ENCODE assay signal across 1 cellular context in the genomic region with DNA sequence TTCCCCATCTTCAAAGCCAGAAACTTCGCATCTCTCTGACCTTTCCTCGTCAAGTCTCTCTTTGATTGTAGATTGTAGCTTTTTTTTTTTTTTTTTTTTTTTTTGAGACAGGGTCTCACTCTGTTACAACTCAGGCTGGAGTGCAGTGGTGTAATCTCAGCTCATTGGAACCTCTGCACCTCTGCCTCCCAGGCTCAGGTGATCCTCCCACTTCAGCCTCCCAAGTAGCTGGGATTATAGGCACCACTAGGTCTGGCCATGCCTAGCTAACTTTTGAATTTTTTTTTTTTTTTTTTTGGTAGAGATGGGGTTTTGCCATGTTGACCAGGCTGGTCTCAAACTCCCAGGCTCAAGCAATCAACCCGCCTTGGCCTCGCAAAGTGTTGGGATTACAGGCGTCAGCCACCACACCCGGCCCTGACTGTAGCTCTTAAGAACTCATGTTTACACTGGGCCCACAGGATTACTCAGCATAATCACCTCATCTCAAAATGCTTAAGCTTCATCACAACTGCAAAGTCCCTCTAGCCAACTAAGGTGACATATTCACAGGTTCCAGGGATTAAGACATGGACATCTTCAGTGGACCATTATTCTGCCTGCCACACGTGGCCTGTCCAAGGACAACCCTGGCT.
A peak's percentile ranks its signal among the peaks of the same experiment; 100 is the strongest.
TF ChIP-seq lines count a peak whose summit lies in the region.

No MANE protein-coding gene starts in this region.

TF ChIP-seq in K562, 482 proteins besides CTCF, POLR2A, EP300 and RAD21 (continued from another document):
- TF ChIP-seq, protein P1, sequence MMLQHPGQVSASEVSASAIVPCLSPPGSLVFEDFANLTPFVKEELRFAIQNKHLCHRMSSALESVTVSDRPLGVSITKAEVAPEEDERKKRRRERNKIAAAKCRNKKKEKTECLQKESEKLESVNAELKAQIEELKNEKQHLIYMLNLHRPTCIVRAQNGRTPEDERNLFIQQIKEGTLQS (IDR thresholded peaks at IDR 0.05) = no peak
- TF ChIP-seq, protein P1 (CRISPR knock-in tag; conservative IDR thresholded peaks at IDR 0.05) = no peak
- TF ChIP-seq GTF2A2 (tag; IDR thresholded peaks at IDR 0.05) (no peak), DIDO1 (tag; IDR thresholded peaks at IDR 0.05; ENCODE audit: low read depth) (no peak), ASH1L (IDR thresholded peaks at IDR 0.05; ENCODE audit: borderline replicate concordance, low read depth, partially characterized antibody) (no peak), NFIX (CRISPR knock-in tag; IDR thresholded peaks at IDR 0.05; ENCODE audit: low read depth) (no peak), ZBED1 (IDR thresholded peaks at IDR 0.05) (no peak), CBX3 (IDR thresholded peaks at IDR 0.05; ENCODE audit: borderline replicate concordance in 1 of 2, low read length in 2 of 2) (no peak), CCNT2 (IDR thresholded peaks at IDR 0.05; ENCODE audit: borderline replicate concordance, extremely low read depth, insufficient read length, low read depth, low read length) (no peak), MAZ (CRISPR knock-in tag; conservative IDR thresholded peaks at IDR 0.05 in 1 of 2, IDR thresholded peaks at IDR 0.05 in 1 of 2) (no peak; a peak in 1 of 4 replicates), PTTG1 (tag; IDR thresholded peaks at IDR 0.05; ENCODE audit: low read depth) (no peak), CBX1 (IDR thresholded peaks at IDR 0.05; ENCODE audit: low read depth) (no peak), ZNF165 (CRISPR knock-in tag; IDR thresholded peaks at IDR 0.05; ENCODE audit: borderline replicate concordance) (no peak), ZKSCAN3 (CRISPR knock-in tag; IDR thresholded peaks at IDR 0.05) (no peak), LEF1 (IDR thresholded peaks at IDR 0.05) (no peak), ZNF24 (IDR thresholded peaks at IDR 0.05) (no peak), ZNF431 (CRISPR knock-in tag; IDR thresholded peaks at IDR 0.05) (peak; percentile 25; the same call in 1 of the 2 replicates), RBM39 (optimal IDR thresholded peaks at IDR 0.05; ENCODE audit: low read depth, low read length) (no peak), ZKSCAN1 (IDR thresholded peaks at IDR 0.05; ENCODE audit: low read depth, low read length) (no peak), ZNF764 (CRISPR knock-in tag; IDR thresholded peaks at IDR 0.05; ENCODE audit: low read depth) (no peak), U2AF2 (optimal IDR thresholded peaks at IDR 0.05; ENCODE audit: low read depth, low read length) (no peak), FOXP1 (CRISPR knock-in tag; IDR thresholded peaks at IDR 0.05) (no peak), ZNF586 (CRISPR knock-in tag; conservative IDR thresholded peaks at IDR 0.05) (no peak), SIN3A (IDR thresholded peaks at IDR 0.05; ENCODE audit: borderline replicate concordance in 2 of 2, control insufficient read depth in 1 of 2, low read depth in 2 of 2, low read length in 2 of 2) (no peak), POLR3A (IDR thresholded peaks at IDR 0.05; ENCODE audit: borderline replicate concordance, extremely low read depth, insufficient read depth, insufficient read length) (no peak), KAT8 (IDR thresholded peaks at IDR 0.05; ENCODE audit: low read depth) (no peak), MCM3 (IDR thresholded peaks at IDR 0.05) (no peak), CAMTA2 (CRISPR knock-in tag; conservative IDR thresholded peaks at IDR 0.05) (no peak), HDAC8 (tag; IDR thresholded peaks at IDR 0.05) (no peak), BRD9 (IDR thresholded peaks at IDR 0.05; ENCODE audit: low read depth, partially characterized antibody) (no peak), NFYB (IDR thresholded peaks at IDR 0.05; ENCODE audit: extremely low read depth, insufficient read length) (no peak), ZBTB17 (CRISPR knock-in tag; IDR thresholded peaks at IDR 0.05) (no peak), NFATC3 (IDR thresholded peaks at IDR 0.05) (no peak), HMG20B (CRISPR knock-in tag; IDR thresholded peaks at IDR 0.05) (no peak), ETV1 (tag; conservative IDR thresholded peaks at IDR 0.05; ENCODE audit: low read depth) (no peak), MXI1 (IDR thresholded peaks at IDR 0.05; ENCODE audit: low read depth, low read length) (no peak), ZNF175 (CRISPR knock-in tag; IDR thresholded peaks at IDR 0.05; ENCODE audit: low read depth) (no peak), NR3C1 (CRISPR knock-in tag; IDR thresholded peaks at IDR 0.05) (no peak)
- TF ChIP-seq, protein P2, sequence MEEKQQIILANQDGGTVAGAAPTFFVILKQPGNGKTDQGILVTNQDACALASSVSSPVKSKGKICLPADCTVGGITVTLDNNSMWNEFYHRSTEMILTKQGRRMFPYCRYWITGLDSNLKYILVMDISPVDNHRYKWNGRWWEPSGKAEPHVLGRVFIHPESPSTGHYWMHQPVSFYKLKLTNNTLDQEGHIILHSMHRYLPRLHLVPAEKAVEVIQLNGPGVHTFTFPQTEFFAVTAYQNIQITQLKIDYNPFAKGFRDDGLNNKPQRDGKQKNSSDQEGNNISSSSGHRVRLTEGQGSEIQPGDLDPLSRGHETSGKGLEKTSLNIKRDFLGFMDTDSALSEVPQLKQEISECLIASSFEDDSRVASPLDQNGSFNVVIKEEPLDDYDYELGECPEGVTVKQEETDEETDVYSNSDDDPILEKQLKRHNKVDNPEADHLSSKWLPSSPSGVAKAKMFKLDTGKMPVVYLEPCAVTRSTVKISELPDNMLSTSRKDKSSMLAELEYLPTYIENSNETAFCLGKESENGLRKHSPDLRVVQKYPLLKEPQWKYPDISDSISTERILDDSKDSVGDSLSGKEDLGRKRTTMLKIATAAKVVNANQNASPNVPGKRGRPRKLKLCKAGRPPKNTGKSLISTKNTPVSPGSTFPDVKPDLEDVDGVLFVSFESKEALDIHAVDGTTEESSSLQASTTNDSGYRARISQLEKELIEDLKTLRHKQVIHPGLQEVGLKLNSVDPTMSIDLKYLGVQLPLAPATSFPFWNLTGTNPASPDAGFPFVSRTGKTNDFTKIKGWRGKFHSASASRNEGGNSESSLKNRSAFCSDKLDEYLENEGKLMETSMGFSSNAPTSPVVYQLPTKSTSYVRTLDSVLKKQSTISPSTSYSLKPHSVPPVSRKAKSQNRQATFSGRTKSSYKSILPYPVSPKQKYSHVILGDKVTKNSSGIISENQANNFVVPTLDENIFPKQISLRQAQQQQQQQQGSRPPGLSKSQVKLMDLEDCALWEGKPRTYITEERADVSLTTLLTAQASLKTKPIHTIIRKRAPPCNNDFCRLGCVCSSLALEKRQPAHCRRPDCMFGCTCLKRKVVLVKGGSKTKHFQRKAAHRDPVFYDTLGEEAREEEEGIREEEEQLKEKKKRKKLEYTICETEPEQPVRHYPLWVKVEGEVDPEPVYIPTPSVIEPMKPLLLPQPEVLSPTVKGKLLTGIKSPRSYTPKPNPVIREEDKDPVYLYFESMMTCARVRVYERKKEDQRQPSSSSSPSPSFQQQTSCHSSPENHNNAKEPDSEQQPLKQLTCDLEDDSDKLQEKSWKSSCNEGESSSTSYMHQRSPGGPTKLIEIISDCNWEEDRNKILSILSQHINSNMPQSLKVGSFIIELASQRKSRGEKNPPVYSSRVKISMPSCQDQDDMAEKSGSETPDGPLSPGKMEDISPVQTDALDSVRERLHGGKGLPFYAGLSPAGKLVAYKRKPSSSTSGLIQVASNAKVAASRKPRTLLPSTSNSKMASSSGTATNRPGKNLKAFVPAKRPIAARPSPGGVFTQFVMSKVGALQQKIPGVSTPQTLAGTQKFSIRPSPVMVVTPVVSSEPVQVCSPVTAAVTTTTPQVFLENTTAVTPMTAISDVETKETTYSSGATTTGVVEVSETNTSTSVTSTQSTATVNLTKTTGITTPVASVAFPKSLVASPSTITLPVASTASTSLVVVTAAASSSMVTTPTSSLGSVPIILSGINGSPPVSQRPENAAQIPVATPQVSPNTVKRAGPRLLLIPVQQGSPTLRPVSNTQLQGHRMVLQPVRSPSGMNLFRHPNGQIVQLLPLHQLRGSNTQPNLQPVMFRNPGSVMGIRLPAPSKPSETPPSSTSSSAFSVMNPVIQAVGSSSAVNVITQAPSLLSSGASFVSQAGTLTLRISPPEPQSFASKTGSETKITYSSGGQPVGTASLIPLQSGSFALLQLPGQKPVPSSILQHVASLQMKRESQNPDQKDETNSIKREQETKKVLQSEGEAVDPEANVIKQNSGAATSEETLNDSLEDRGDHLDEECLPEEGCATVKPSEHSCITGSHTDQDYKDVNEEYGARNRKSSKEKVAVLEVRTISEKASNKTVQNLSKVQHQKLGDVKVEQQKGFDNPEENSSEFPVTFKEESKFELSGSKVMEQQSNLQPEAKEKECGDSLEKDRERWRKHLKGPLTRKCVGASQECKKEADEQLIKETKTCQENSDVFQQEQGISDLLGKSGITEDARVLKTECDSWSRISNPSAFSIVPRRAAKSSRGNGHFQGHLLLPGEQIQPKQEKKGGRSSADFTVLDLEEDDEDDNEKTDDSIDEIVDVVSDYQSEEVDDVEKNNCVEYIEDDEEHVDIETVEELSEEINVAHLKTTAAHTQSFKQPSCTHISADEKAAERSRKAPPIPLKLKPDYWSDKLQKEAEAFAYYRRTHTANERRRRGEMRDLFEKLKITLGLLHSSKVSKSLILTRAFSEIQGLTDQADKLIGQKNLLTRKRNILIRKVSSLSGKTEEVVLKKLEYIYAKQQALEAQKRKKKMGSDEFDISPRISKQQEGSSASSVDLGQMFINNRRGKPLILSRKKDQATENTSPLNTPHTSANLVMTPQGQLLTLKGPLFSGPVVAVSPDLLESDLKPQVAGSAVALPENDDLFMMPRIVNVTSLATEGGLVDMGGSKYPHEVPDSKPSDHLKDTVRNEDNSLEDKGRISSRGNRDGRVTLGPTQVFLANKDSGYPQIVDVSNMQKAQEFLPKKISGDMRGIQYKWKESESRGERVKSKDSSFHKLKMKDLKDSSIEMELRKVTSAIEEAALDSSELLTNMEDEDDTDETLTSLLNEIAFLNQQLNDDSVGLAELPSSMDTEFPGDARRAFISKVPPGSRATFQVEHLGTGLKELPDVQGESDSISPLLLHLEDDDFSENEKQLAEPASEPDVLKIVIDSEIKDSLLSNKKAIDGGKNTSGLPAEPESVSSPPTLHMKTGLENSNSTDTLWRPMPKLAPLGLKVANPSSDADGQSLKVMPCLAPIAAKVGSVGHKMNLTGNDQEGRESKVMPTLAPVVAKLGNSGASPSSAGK (IDR thresholded peaks at IDR 0.05) = peak; percentile 73
- TF ChIP-seq, protein P3, sequence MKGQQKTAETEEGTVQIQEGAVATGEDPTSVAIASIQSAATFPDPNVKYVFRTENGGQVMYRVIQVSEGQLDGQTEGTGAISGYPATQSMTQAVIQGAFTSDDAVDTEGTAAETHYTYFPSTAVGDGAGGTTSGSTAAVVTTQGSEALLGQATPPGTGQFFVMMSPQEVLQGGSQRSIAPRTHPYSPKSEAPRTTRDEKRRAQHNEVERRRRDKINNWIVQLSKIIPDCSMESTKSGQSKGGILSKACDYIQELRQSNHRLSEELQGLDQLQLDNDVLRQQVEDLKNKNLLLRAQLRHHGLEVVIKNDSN (CRISPR knock-in tag; IDR thresholded peaks at IDR 0.05) = no peak
- TF ChIP-seq, protein P4, sequence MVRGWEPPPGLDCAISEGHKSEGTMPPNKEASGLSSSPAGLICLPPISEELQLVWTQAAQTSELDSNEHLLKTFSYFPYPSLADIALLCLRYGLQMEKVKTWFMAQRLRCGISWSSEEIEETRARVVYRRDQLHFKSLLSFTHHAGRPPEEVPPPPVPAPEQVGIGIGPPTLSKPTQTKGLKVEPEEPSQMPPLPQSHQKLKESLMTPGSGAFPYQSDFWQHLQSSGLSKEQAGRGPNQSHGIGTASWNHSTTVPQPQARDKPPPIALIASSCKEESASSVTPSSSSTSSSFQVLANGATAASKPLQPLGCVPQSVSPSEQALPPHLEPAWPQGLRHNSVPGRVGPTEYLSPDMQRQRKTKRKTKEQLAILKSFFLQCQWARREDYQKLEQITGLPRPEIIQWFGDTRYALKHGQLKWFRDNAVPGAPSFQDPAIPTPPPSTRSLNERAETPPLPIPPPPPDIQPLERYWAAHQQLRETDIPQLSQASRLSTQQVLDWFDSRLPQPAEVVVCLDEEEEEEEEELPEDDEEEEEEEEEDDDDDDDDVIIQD (CRISPR knock-in tag; IDR thresholded peaks at IDR 0.05) = no peak
- TF ChIP-seq, protein P5, sequence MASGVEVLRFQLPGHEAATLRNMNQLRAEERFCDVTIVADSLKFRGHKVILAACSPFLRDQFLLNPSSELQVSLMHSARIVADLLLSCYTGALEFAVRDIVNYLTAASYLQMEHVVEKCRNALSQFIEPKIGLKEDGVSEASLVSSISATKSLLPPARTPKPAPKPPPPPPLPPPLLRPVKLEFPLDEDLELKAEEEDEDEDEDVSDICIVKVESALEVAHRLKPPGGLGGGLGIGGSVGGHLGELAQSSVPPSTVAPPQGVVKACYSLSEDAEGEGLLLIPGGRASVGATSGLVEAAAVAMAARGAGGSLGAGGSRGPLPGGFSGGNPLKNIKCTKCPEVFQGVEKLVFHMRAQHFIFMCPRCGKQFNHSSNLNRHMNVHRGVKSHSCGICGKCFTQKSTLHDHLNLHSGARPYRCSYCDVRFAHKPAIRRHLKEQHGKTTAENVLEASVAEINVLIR (CRISPR knock-in tag; IDR thresholded peaks at IDR 0.05) = no peak
- TF ChIP-seq, protein P6, sequence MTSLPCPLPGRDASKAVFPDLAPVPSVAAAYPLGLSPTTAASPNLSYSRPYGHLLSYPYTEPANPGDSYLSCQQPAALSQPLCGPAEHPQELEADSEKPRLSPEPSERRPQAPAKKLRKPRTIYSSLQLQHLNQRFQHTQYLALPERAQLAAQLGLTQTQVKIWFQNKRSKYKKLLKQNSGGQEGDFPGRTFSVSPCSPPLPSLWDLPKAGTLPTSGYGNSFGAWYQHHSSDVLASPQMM (CRISPR knock-in tag; IDR thresholded peaks at IDR 0.05) = no peak
- TF ChIP-seq, protein P7, sequence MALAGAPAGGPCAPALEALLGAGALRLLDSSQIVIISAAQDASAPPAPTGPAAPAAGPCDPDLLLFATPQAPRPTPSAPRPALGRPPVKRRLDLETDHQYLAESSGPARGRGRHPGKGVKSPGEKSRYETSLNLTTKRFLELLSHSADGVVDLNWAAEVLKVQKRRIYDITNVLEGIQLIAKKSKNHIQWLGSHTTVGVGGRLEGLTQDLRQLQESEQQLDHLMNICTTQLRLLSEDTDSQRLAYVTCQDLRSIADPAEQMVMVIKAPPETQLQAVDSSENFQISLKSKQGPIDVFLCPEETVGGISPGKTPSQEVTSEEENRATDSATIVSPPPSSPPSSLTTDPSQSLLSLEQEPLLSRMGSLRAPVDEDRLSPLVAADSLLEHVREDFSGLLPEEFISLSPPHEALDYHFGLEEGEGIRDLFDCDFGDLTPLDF (CRISPR knock-in tag; IDR thresholded peaks at IDR 0.05) = no peak
TF ChIP-seq in K562: peak in this region for 40.
